In genomic region chr16:85838876-85839585, GRCh38 we compare ENCODE assay signal across 15 cellular contexts. TPM values are rescaled to one million over a fixed set of nuclear protein-coding genes. Genes with fewer than 3 reads are reported as not detected.
DNase-seq lines count a peak whose midpoint lies in the region; ATAC-seq lines count a peak whose summit lies in the region.
"Had no signal": no experiment of that assay in that cellular context is flagged by ENCODE, and none has a peak within 500 bp of the region (broad histone marks: within the 10 kb centered on the region; RNA-seq: fewer than 3 reads in every experiment).

No MANE protein-coding gene starts in this region.

- H3K79me1 ChIP-seq in trophoblast cell (ENCODE audit: low read length): no peaks in the 10 kb centered on the region

- H4K20me1 ChIP-seq in BLaER1 treated with 17β-estradiol and CSF1 and Interleukin-3, amounts not matched to agents 10 nM and 100 nM: no peaks in the 10 kb centered on the region

- ATAC-seq in naive B cell (ENCODE audit: low read depth in 2 of 2) (no peak), HG03159 (IDR thresholded peaks at IDR 0.05; ENCODE audit: unreplicated experiment) (no peak), HG03565 (IDR thresholded peaks at IDR 0.05; ENCODE audit: unreplicated experiment) (no peak)
- no peak for ATAC-seq in stimulated activated naive B cell treated with anti-CD40 and anti-IgM and Interleukin-4, amounts not matched to agents 10 μg/mL and 1 μg/mL and 100 μg/mL, for 72 hours (replicated peaks)
- ATAC-seq: K562 had no signal

- H3K18ac ChIP-seq in trophoblast cell (ENCODE audit: low read length): no peak overlapping the region

- H3K4me1 Mint-ChIP-seq in naive B cell: peaks cover 10 to 36% (median 11%) of the 10 kb centered on the region in 3 donors
- peaks cover 10 to 23% of the 10 kb centered on the region in 2 donors for H3K4me1 Mint-ChIP-seq in stimulated activated naive B cell treated with anti-CD40 and anti-IgM and Interleukin-4, amounts not matched to agents 10 μg/mL and 1 μg/mL and 100 μg/mL, for 72 hours
- H3K4me1 Mint-ChIP-seq: H9 had no signal

- H4K8ac ChIP-seq in trophoblast cell (ENCODE audit: low read depth, low read length): no peak overlapping the region

- H4K12ac ChIP-seq in trophoblast cell (ENCODE audit: low read depth, low read length): no peak overlapping the region

- H3K23ac ChIP-seq in trophoblast cell (ENCODE audit: low read length): no peak overlapping the region

- H3K4me3 ChIP-seq in BLaER1 treated with 17β-estradiol and CSF1 and Interleukin-3, amounts not matched to agents 10 nM and 100 nM: no peak overlapping the region; a peak in 1 of 20 replicates
- no peak overlapping the region for H3K4me3 ChIP-seq in trophoblast cell (ENCODE audit: low read depth, low read length)
- H3K4me3 ChIP-seq: K562 had no signal

- H2BK5ac ChIP-seq in trophoblast cell (ENCODE audit: low read depth, low read length, poor library complexity): no peak overlapping the region

- no peaks in the 10 kb centered on the region for H3K27me3 ChIP-seq in BLaER1 treated with 17β-estradiol and CSF1 and Interleukin-3, amounts not matched to agents 10 nM and 100 nM
- H3K27me3 ChIP-seq in trophoblast cell (ENCODE audit: insufficient read depth, low read length): peaks cover 2% of the 10 kb centered on the region

- peaks cover 0 to 12% (median 0%) of the 10 kb centered on the region in 11 experiments; a peak in 4 of 22 replicates for H3K36me3 ChIP-seq in BLaER1 treated with 17β-estradiol and CSF1 and Interleukin-3, amounts not matched to agents 10 nM and 100 nM
- H3K36me3 ChIP-seq in trophoblast cell (ENCODE audit: control insufficient read depth in 1 of 2, insufficient read depth in 2 of 2, low read length in 2 of 2): no peaks in the 10 kb centered on the region

- H2AK5ac ChIP-seq in trophoblast cell (ENCODE audit: low read length): no peak overlapping the region

- no peak overlapping the region for H3K4ac ChIP-seq in trophoblast cell (ENCODE audit: low read depth, low read length)

- peaks cover 0 to 1% (median 0%) of the 10 kb centered on the region in 7 donors for H3K9me3 Mint-ChIP-seq in naive B cell
- H3K9me3 Mint-ChIP-seq in stimulated activated naive B cell treated with anti-CD40 and anti-IgM and Interleukin-4, amounts not matched to agents 10 μg/mL and 1 μg/mL and 100 μg/mL, for 72 hours: peaks cover 0 to 2% of the 10 kb centered on the region in 2 donors
- H3K9me3 Mint-ChIP-seq: CD4-positive, alpha-beta T cell had no signal

- H3K36me3 Mint-ChIP-seq in naive B cell: no peaks in the 10 kb centered on the region
- no peaks in the 10 kb centered on the region for H3K36me3 Mint-ChIP-seq in stimulated activated naive B cell treated with anti-CD40 and anti-IgM and Interleukin-4, amounts not matched to agents 10 μg/mL and 1 μg/mL and 100 μg/mL, for 72 hours

- H3K4me3 Mint-ChIP-seq in naive B cell: peak overlapping the region in 1 of 8 donors; percentile 42
- H3K4me3 Mint-ChIP-seq in stimulated activated naive B cell treated with anti-CD40 and anti-IgM and Interleukin-4, amounts not matched to agents 10 μg/mL and 1 μg/mL and 100 μg/mL, for 72 hours: no peak overlapping the region
- H3K4me3 Mint-ChIP-seq: CD4-positive, alpha-beta T cell; H9 had no signal

- no peaks in the 10 kb centered on the region for H3K79me2 ChIP-seq in trophoblast cell (ENCODE audit: control insufficient read depth, insufficient read depth, low read length, poor library complexity)

- no peak overlapping the region for H4K91ac ChIP-seq in trophoblast cell (ENCODE audit: low read depth, low read length)

- no peak overlapping the region for H2BK120ac ChIP-seq in trophoblast cell (ENCODE audit: insufficient read depth, low read length, poor library complexity)

- peak overlapping the region; percentile 69 to 89 (median 87) for H3K4me2 ChIP-seq in BLaER1 treated with 17β-estradiol and CSF1 and Interleukin-3, amounts not matched to agents 10 nM and 100 nM
- no peak overlapping the region for H3K4me2 ChIP-seq in trophoblast cell (ENCODE audit: low read length)

- no peak for DNase-seq in naive B cell
- DNase-seq in stimulated activated naive B cell treated with anti-CD40 and anti-IgM and Interleukin-4, amounts not matched to agents 10 μg/mL and 1 μg/mL and 100 μg/mL, for 72 hours: no peak
- no peak for DNase-seq in trophoblast cell
- no peak for DNase-seq in SIG-M5 treated with dmso at 0.1 percent for 504 hours (lab: John Stamatoyannopoulos, UW; ENCODE audit: unreplicated experiment)
- DNase-seq: ACHN; Caco-2; CD4-positive, alpha-beta T cell; H9; IMR-90 had no signal

- peak overlapping the region; percentile 34 to 67 (median 63); a peak in 20 of 22 replicates for H3K9ac ChIP-seq in BLaER1 treated with 17β-estradiol and CSF1 and Interleukin-3, amounts not matched to agents 10 nM and 100 nM
- H3K9ac ChIP-seq in trophoblast cell (ENCODE audit: low read length): no peak overlapping the region

- peaks cover 5 to 43% (median 17%) of the 10 kb centered on the region in 11 experiments; a peak in 16 of 22 replicates for H3K9me3 ChIP-seq in BLaER1 treated with 17β-estradiol and CSF1 and Interleukin-3, amounts not matched to agents 10 nM and 100 nM (replicated peaks in 1 of 11)
- H3K9me3 ChIP-seq in trophoblast cell (ENCODE audit: insufficient read depth, low read depth, low read length): peaks cover 6% of the 10 kb centered on the region

- peaks cover 78 to 91% (median 86%) of the 10 kb centered on the region in 10 experiments for H3K4me1 ChIP-seq in BLaER1 treated with 17β-estradiol and CSF1 and Interleukin-3, amounts not matched to agents 10 nM and 100 nM
- H3K4me1 ChIP-seq in trophoblast cell (ENCODE audit: control insufficient read depth in 1 of 2, insufficient read depth in 2 of 2, low read length in 2 of 2): peaks cover 3 to 6% of the 10 kb centered on the region in 2 experiments
- H3K4me1 ChIP-seq: Caco-2 had no signal

- no peak overlapping the region for H2AFZ ChIP-seq in trophoblast cell (ENCODE audit: insufficient read depth, low read length, poor library complexity)

- H3K14ac ChIP-seq in trophoblast cell (ENCODE audit: low read length): no peak overlapping the region

- WGBS in trophoblast cell (ENCODE audit: extremely low coverage, insufficient coverage, insufficient read length): no CpG with 5 or more reads among the region's 21 CpGs

- H3K27ac ChIP-seq in BLaER1 treated with 17β-estradiol and CSF1 and Interleukin-3, amounts not matched to agents 10 nM and 100 nM: peak overlapping the region; percentile 62 to 83 (median 77)
- peak overlapping the region; percentile 19 for H3K27ac ChIP-seq in cingulate gyrus (ENCODE audit: low read depth, low read length)
- H3K27ac ChIP-seq in trophoblast cell (ENCODE audit: low read depth, low read length): no peak overlapping the region

- H2BK12ac ChIP-seq in trophoblast cell (ENCODE audit: low read length): no peak overlapping the region

- peaks cover 0 to 26% (median 5%) of the 10 kb centered on the region in 3 donors for H3K27me3 Mint-ChIP-seq in naive B cell
- peaks cover 4 to 6% of the 10 kb centered on the region in 2 donors for H3K27me3 Mint-ChIP-seq in stimulated activated naive B cell treated with anti-CD40 and anti-IgM and Interleukin-4, amounts not matched to agents 10 μg/mL and 1 μg/mL and 100 μg/mL, for 72 hours

- peak overlapping the region in 4 of 6 donors; percentile 21 to 74 (median 46) for H3K27ac Mint-ChIP-seq in naive B cell
- H3K27ac Mint-ChIP-seq in stimulated activated naive B cell treated with anti-CD40 and anti-IgM and Interleukin-4, amounts not matched to agents 10 μg/mL and 1 μg/mL and 100 μg/mL, for 72 hours: peak overlapping the region; percentile 67
- H3K27ac Mint-ChIP-seq: CD4-positive, alpha-beta T cell; H9 had no signal

RNA-seq across cellular contexts. Expression of gene COX4I1, which starts 39.5 kb away (rescaled TPM):
- polyA plus RNA-seq in naive B cell (ENCODE audit: low read depth in 6 of 6): 1,000 to 10,000 TPM in 5 of 6 donors, 100 to 1,000 TPM in 1; 943 to 1,321 (median 1,168) TPM
- 813 and 830 TPM in 2 replicates for polyA plus RNA-seq in trophoblast cell (2013)

RNA-seq across cellular contexts. Expression of gene EMC8, which starts 39.7 kb away (rescaled TPM):
- polyA plus RNA-seq in naive B cell (ENCODE audit: low read depth in 6 of 6): 10 to 100 TPM; 18.8 to 27.7 (median 21.5) TPM
- polyA plus RNA-seq in trophoblast cell (2013): 26.2 and 26.6 TPM in 2 replicates

RNA-seq across cellular contexts. Expression of gene IRF8, which starts 59.9 kb away (rescaled TPM):
- polyA plus RNA-seq in naive B cell (ENCODE audit: low read depth in 6 of 6): 100 to 1,000 TPM; 646 to 909 (median 752) TPM
- polyA plus RNA-seq in trophoblast cell (2013): 4.1 and 4.2 TPM in 2 replicates
- polyA plus RNA-seq: BJ, IMR-90 had no signal
